2 cellular contexts compared by ENCODE assay signal in genomic region chr1:226981386-226981817, GRCh38.
TF ChIP-seq lines count a peak whose summit lies in the region.

No MANE protein-coding gene starts in this region.

TF ChIP-seq in HepG2, 621 proteins besides CTCF, POLR2A, EP300 and RAD21:
- TF ChIP-seq AGO2 (optimal IDR thresholded peaks at IDR 0.05; ENCODE audit: low read depth, low read length) (peak; percentile 85), CREB3 (CRISPR knock-in tag; IDR thresholded peaks at IDR 0.05) (no peak)

TF ChIP-seq in H1, 55 proteins besides CTCF, POLR2A, EP300 and RAD21:
- TF ChIP-seq CHD2 (IDR thresholded peaks at IDR 0.05; ENCODE audit: low read length) (no peak), BCL11A (IDR thresholded peaks at IDR 0.05; ENCODE audit: low read depth in 2 of 2, low read length in 2 of 2) (no peak), JUN (IDR thresholded peaks at IDR 0.05; ENCODE audit: low read depth, low read length) (no peak), POU5F1 (IDR thresholded peaks at IDR 0.05; ENCODE audit: low read depth, low read length) (no peak), KDM4A (IDR thresholded peaks at IDR 0.05; ENCODE audit: low read depth, low read length, severe bottlenecking) (no peak), PHF8 (conservative IDR thresholded peaks at IDR 0.05; ENCODE audit: low read depth, low read length) (no peak), TBP (IDR thresholded peaks at IDR 0.05; ENCODE audit: low read depth, low read length) (no peak), RXRA (IDR thresholded peaks at IDR 0.05; ENCODE audit: insufficient read depth, low read depth, low read length) (no peak), E2F6 (IDR thresholded peaks at IDR 0.05) (no peak), FOSL1 (IDR thresholded peaks at IDR 0.05; ENCODE audit: insufficient read depth, low read depth, low read length) (no peak), BRCA1 (IDR thresholded peaks at IDR 0.05; ENCODE audit: low read depth, low read length) (no peak), POLR2AphosphoS5 (IDR thresholded peaks at IDR 0.05; ENCODE audit: low read depth, low read length) (no peak), NRF1 (IDR thresholded peaks at IDR 0.05; ENCODE audit: low read depth, low read length) (no peak), TEAD4 (IDR thresholded peaks at IDR 0.05; ENCODE audit: low read depth, low read length) (no peak), SP4 (IDR thresholded peaks at IDR 0.05; ENCODE audit: low read length) (no peak), BACH1 (IDR thresholded peaks at IDR 0.05; ENCODE audit: low read length) (no peak), RBBP5 (IDR thresholded peaks at IDR 0.05; ENCODE audit: borderline replicate concordance, low read depth, low read length) (no peak)
- TF ChIP-seq, protein P1, sequence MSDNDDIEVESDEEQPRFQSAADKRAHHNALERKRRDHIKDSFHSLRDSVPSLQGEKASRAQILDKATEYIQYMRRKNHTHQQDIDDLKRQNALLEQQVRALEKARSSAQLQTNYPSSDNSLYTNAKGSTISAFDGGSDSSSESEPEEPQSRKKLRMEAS (IDR thresholded peaks at IDR 0.05) = no peak
- TF ChIP-seq, protein P2, sequence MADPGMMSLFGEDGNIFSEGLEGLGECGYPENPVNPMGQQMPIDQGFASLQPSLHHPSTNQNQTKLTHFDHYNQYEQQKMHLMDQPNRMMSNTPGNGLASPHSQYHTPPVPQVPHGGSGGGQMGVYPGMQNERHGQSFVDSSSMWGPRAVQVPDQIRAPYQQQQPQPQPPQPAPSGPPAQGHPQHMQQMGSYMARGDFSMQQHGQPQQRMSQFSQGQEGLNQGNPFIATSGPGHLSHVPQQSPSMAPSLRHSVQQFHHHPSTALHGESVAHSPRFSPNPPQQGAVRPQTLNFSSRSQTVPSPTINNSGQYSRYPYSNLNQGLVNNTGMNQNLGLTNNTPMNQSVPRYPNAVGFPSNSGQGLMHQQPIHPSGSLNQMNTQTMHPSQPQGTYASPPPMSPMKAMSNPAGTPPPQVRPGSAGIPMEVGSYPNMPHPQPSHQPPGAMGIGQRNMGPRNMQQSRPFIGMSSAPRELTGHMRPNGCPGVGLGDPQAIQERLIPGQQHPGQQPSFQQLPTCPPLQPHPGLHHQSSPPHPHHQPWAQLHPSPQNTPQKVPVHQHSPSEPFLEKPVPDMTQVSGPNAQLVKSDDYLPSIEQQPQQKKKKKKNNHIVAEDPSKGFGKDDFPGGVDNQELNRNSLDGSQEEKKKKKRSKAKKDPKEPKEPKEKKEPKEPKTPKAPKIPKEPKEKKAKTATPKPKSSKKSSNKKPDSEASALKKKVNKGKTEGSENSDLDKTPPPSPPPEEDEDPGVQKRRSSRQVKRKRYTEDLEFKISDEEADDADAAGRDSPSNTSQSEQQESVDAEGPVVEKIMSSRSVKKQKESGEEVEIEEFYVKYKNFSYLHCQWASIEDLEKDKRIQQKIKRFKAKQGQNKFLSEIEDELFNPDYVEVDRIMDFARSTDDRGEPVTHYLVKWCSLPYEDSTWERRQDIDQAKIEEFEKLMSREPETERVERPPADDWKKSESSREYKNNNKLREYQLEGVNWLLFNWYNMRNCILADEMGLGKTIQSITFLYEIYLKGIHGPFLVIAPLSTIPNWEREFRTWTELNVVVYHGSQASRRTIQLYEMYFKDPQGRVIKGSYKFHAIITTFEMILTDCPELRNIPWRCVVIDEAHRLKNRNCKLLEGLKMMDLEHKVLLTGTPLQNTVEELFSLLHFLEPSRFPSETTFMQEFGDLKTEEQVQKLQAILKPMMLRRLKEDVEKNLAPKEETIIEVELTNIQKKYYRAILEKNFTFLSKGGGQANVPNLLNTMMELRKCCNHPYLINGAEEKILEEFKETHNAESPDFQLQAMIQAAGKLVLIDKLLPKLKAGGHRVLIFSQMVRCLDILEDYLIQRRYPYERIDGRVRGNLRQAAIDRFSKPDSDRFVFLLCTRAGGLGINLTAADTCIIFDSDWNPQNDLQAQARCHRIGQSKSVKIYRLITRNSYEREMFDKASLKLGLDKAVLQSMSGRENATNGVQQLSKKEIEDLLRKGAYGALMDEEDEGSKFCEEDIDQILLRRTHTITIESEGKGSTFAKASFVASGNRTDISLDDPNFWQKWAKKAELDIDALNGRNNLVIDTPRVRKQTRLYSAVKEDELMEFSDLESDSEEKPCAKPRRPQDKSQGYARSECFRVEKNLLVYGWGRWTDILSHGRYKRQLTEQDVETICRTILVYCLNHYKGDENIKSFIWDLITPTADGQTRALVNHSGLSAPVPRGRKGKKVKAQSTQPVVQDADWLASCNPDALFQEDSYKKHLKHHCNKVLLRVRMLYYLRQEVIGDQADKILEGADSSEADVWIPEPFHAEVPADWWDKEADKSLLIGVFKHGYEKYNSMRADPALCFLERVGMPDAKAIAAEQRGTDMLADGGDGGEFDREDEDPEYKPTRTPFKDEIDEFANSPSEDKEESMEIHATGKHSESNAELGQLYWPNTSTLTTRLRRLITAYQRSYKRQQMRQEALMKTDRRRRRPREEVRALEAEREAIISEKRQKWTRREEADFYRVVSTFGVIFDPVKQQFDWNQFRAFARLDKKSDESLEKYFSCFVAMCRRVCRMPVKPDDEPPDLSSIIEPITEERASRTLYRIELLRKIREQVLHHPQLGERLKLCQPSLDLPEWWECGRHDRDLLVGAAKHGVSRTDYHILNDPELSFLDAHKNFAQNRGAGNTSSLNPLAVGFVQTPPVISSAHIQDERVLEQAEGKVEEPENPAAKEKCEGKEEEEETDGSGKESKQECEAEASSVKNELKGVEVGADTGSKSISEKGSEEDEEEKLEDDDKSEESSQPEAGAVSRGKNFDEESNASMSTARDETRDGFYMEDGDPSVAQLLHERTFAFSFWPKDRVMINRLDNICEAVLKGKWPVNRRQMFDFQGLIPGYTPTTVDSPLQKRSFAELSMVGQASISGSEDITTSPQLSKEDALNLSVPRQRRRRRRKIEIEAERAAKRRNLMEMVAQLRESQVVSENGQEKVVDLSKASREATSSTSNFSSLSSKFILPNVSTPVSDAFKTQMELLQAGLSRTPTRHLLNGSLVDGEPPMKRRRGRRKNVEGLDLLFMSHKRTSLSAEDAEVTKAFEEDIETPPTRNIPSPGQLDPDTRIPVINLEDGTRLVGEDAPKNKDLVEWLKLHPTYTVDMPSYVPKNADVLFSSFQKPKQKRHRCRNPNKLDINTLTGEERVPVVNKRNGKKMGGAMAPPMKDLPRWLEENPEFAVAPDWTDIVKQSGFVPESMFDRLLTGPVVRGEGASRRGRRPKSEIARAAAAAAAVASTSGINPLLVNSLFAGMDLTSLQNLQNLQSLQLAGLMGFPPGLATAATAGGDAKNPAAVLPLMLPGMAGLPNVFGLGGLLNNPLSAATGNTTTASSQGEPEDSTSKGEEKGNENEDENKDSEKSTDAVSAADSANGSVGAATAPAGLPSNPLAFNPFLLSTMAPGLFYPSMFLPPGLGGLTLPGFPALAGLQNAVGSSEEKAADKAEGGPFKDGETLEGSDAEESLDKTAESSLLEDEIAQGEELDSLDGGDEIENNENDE (IDR thresholded peaks at IDR 0.05; ENCODE audit: insufficient replicate concordance, low read length) = no peak
